8 cellular contexts compared by ENCODE assay signal in the genomic region with DNA sequence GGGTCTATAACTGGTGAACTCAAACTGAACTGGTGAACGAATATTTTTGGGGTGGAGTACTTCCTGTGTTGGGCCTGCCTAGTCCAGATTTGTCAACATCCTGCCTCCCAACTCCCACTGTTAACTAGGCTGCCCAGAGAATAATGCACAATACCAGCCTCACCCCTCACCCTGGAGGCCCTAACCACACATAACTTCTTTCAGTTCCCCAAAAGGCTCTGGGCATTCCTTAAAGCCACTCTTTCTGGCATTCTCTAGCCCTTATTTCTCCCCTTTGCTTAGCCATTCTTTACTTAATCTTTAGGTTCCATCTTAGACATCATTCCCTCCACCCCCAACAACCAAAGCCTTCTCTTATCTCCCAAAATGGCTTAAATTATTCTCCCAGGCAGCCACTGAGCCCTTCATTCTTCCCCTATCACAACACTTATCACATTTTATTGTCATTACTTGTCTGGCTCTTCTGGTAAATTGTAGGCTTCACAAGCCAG. TPM values are rescaled to one million over a fixed set of nuclear protein-coding genes. Genes with fewer than 3 reads are reported as not detected.
DNase-seq lines count a peak whose midpoint lies in the region; ATAC-seq, FAIRE-seq and TF ChIP-seq lines count a peak whose summit lies in the region.

No MANE protein-coding gene starts in this region.

- dilution Hi-C loops in keratinocyte (cut with MboI; ENCODE audit: extremely low pct_ligation_motif_present, low sequenced_read_pairs): no loop called here

- peak overlapping the region; percentile 17 for H3K27ac ChIP-seq in keratinocyte (ENCODE audit: control insufficient read depth, insufficient read depth, low read length)

- DNase-seq in GF-D8 (lab: John Stamatoyannopoulos, UW): peak; percentile 11
- no peak for DNase-seq in WTC11 (ENCODE audit: low spot score)
- DNase-seq in keratinocyte (ENCODE audit: low read depth, low spot score): no peak
- no peak for DNase-seq in T1000 (lab: John Stamatoyannopoulos, UW)
- no peak for DNase-seq in NCI-H1105 treated with DMSO at 0.1 percent for 48 hours (lab: John Stamatoyannopoulos, UW)
- no peak for DNase-seq in HEK293T (ENCODE audit: extremely low spot score)

- CTCF ChIA-PET in WTC11 (lab: Charles Lee) (no interaction called here), HEK293T (lab: Yijun Ruan, JAX) (interaction anchor here (0.6 to 0.7 kb wide), 2 partner anchors 22 to 28 kb away, joined by 3 to 4 read pairs; no protein-coding TSS in a partner anchor)

- no peak overlapping the region for H3K4me3 Mint-ChIP-seq in WTC11

- H3K4me3 ChIP-seq in keratinocyte (ENCODE audit: control insufficient read depth in 2 of 3, extremely low read depth in 1 of 3, insufficient read depth in 2 of 3, low read depth in 1 of 3, low read length in 3 of 3): no peak overlapping the region

- H3K36me3 Mint-ChIP-seq in WTC11: no peaks in the 10 kb centered on the region

- ATAC-seq in HG03139 (IDR thresholded peaks at IDR 0.05; ENCODE audit: unreplicated experiment): peak; percentile 77
- ATAC-seq in WTC11: no peak
- ATAC-seq in GM18520 (IDR thresholded peaks at IDR 0.05; ENCODE audit: unreplicated experiment): no peak

- H3K27me3 ChIP-seq in keratinocyte (ENCODE audit: control insufficient read depth, extremely low read depth, insufficient read depth, low read length): no peaks in the 10 kb centered on the region

- no peak for TF ChIP-seq CTCF in WTC11 (IDR thresholded peaks at IDR 0.05)
- TF ChIP-seq CTCF in keratinocyte (optimal IDR thresholded peaks at IDR 0.05 in 1 of 3, IDR thresholded peaks at IDR 0.05 in 1 of 3, conservative IDR thresholded peaks at IDR 0.05 in 1 of 3; ENCODE audit: extremely low read depth in 1 of 3, insufficient read depth in 2 of 3, low read length in 3 of 3): no peak

- peak overlapping the region; percentile 94 for H2AFZ ChIP-seq in keratinocyte (ENCODE audit: control insufficient read depth, low read length)

- H3K9me3 ChIP-seq in keratinocyte (ENCODE audit: control insufficient read depth, low read depth, low read length): no peaks in the 10 kb centered on the region

- FAIRE-seq in keratinocyte (lab: Jason Lieb, UNC): peak; percentile 61

- no peaks in the 10 kb centered on the region for H3K9me1 ChIP-seq in keratinocyte (ENCODE audit: control insufficient read depth, extremely low read depth, insufficient read depth, low read length)

- no peaks in the 10 kb centered on the region; the same call in 1 of the 2 replicates for H3K27me3 Mint-ChIP-seq in WTC11 (ENCODE audit: low read depth)

- no peaks in the 10 kb centered on the region for H4K20me1 ChIP-seq in keratinocyte (ENCODE audit: control insufficient read depth, extremely low read depth, insufficient read depth, low read length)

- no peaks in the 10 kb centered on the region for H3K79me2 ChIP-seq in keratinocyte (ENCODE audit: control insufficient read depth, insufficient read depth, low read length)

- H3K9me3 Mint-ChIP-seq in WTC11: no peaks in the 10 kb centered on the region

- peak overlapping the region; percentile 7 for H3K4me2 ChIP-seq in keratinocyte (ENCODE audit: control insufficient read depth, extremely low read depth, insufficient read depth, low read depth, low read length)

- H3K4me1 ChIP-seq in keratinocyte (ENCODE audit: control insufficient read depth, extremely low read depth, insufficient read depth, low read length): peaks cover 14% of the 10 kb centered on the region

- peaks cover 21% of the 10 kb centered on the region for H3K4me1 Mint-ChIP-seq in WTC11

- H3K27ac Mint-ChIP-seq in WTC11: peak overlapping the region; percentile 68; the same call in 1 of the 2 replicates

- no peak overlapping the region for H3K9ac ChIP-seq in keratinocyte (ENCODE audit: control insufficient read depth, extremely low read depth, insufficient read depth, low read length)

- POLR2A ChIA-PET in WTC11 (lab: Charles Lee): interaction anchor here (0.6 kb wide), 1 partner anchor 11 kb away, joined by 5 read pairs; no protein-coding TSS in a partner anchor
- POLR2A ChIA-PET in HEK293T (lab: Yijun Ruan, JAX): interaction anchor here (1.2 to 2.6 kb wide), 2 partner anchors 10 kb away, joined by 4 to 13 read pairs; a partner anchor contains a TSS

- H3K36me3 ChIP-seq in keratinocyte (ENCODE audit: control insufficient read depth in 2 of 2, extremely low read depth in 1 of 2, insufficient read depth in 2 of 2, low read length in 2 of 2): no peaks in the 10 kb centered on the region

TF ChIP-seq in WTC11, 78 proteins besides CTCF, POLR2A, EP300 and RAD21:
- TF ChIP-seq GTF2I (CRISPR knock-in tag; conservative IDR thresholded peaks at IDR 0.05): no peak
- TF ChIP-seq MXD4 (CRISPR knock-in tag; IDR thresholded peaks at IDR 0.05; ENCODE audit: borderline replicate concordance): no peak

TF ChIP-seq in HEK293T, 16 proteins besides CTCF, POLR2A, EP300 and RAD21:
- TF ChIP-seq, protein P1, sequence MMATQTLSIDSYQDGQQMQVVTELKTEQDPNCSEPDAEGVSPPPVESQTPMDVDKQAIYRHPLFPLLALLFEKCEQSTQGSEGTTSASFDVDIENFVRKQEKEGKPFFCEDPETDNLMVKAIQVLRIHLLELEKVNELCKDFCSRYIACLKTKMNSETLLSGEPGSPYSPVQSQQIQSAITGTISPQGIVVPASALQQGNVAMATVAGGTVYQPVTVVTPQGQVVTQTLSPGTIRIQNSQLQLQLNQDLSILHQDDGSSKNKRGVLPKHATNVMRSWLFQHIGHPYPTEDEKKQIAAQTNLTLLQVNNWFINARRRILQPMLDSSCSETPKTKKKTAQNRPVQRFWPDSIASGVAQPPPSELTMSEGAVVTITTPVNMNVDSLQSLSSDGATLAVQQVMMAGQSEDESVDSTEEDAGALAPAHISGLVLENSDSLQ (IDR thresholded peaks at IDR 0.05): no peak
- TF ChIP-seq FOXK2 (IDR thresholded peaks at IDR 0.05) (no peak), FOXM1 (IDR thresholded peaks at IDR 0.05; ENCODE audit: borderline replicate concordance) (no peak), L3MBTL2 (conservative IDR thresholded peaks at IDR 0.05) (no peak), ELF4 (IDR thresholded peaks at IDR 0.05) (no peak), ZNF384 (IDR thresholded peaks at IDR 0.05) (no peak), LEF1 (IDR thresholded peaks at IDR 0.05; ENCODE audit: borderline replicate concordance) (no peak), SUZ12 (IDR thresholded peaks at IDR 0.05) (no peak), SP1 (IDR thresholded peaks at IDR 0.05) (no peak), FOXA1 (IDR thresholded peaks at IDR 0.05) (no peak), TARDBP (IDR thresholded peaks at IDR 0.05) (no peak)

RNA-seq across cellular contexts. Expression of a gene that starts 9.1 kb away (rescaled TPM):
- total RNA-seq in WTC11 (2021): 214 to 228 TPM (median 217 TPM) in 3 replicates
- 110 to 195 TPM (median 115 TPM) in 3 replicates for polyA plus RNA-seq in keratinocyte
- 92.3 TPM for polyA plus RNA-seq in keratinocyte (2011; ENCODE audit: low read depth)
- polyA plus RNA-seq in keratinocyte (2011; cell fraction: cytosol; rRNA removed): 103 and 105 TPM in 2 replicates
- polyA plus RNA-seq in keratinocyte (2011; cell fraction: nucleus; rRNA removed): 56.9 and 107 TPM in 2 replicates
- 122 and 135 TPM in 2 replicates for polyA plus RNA-seq in keratinocyte (2012; ENCODE audit: low replicate concordance)
- polyA minus RNA-seq in keratinocyte: 30.7 to 81.4 TPM (median 35.1 TPM) in 3 replicates
- polyA minus RNA-seq in keratinocyte (2011; cell fraction: cytosol; rRNA and poly(A)+ RNA removed): 67.5 TPM
- polyA minus RNA-seq in keratinocyte (2011; cell fraction: nucleus; rRNA and poly(A)+ RNA removed): 28.9 and 39.7 TPM in 2 replicates

RNA-seq across cellular contexts. Expression of a gene that starts 23.3 kb away (rescaled TPM):
- total RNA-seq in WTC11 (2021): 26.7 to 28.0 TPM (median 27.6 TPM) in 3 replicates
- 4.1 to 9.4 TPM (median 4.4 TPM) in 3 replicates for polyA plus RNA-seq in keratinocyte
- 3.0 TPM for polyA plus RNA-seq in keratinocyte (2011; ENCODE audit: low read depth)
- 5.0 and 5.6 TPM in 2 replicates for polyA plus RNA-seq in keratinocyte (2011; cell fraction: cytosol; rRNA removed)
- polyA plus RNA-seq in keratinocyte (2011; cell fraction: nucleus; rRNA removed): 13.7 and 17.9 TPM in 2 replicates
- 7.3 and 9.3 TPM in 2 replicates for polyA plus RNA-seq in keratinocyte (2012; ENCODE audit: low replicate concordance)
- 9.1 to 21.3 TPM (median 9.7 TPM) in 3 replicates for polyA minus RNA-seq in keratinocyte
- polyA minus RNA-seq in keratinocyte (2011; cell fraction: cytosol; rRNA and poly(A)+ RNA removed): 5.9 TPM
- 9.6 and 13.2 TPM in 2 replicates for polyA minus RNA-seq in keratinocyte (2011; cell fraction: nucleus; rRNA and poly(A)+ RNA removed)
